28 cellular contexts compared by ENCODE assay signal in genomic region chr3:52615178-52615577, GRCh38.
DNase-seq lines count a peak whose midpoint lies in the region; ATAC-seq, FAIRE-seq and TF ChIP-seq lines count a peak whose summit lies in the region.
"Had no signal": no experiment of that assay in that cellular context is flagged by ENCODE, and none has a peak within 500 bp of the region (broad histone marks: within the 10 kb centered on the region; RNA-seq: fewer than 3 reads in every experiment).

No MANE protein-coding gene starts in this region.

- H3K4me3 ChIP-seq in Peyer's patch = no peak overlapping the region
- H3K4me3 ChIP-seq: A549, K562, PC-9 had no signal

- DNase-seq in EH (ENCODE audit: low read depth) (peak; percentile 10), fibroblast of peridontal ligament (ENCODE audit: extremely low read depth) (peak; percentile 40), memory B cell (ENCODE audit: low spot score in 2 of 2) (no peak), urothelium cell line (ENCODE audit: low spot score) (no peak), Peyer's patch (no peak), HT-29 (ENCODE audit: low spot score) (no peak), DMS153 treated with DMSO at 0.1 percent for 48 hours (lab: John Stamatoyannopoulos, UW; ENCODE audit: unreplicated experiment) (no peak)
- DNase-seq: CD4-positive, CD25-positive, alpha-beta regulatory T cell; DMS53; GDM1; H7; Kasumi-1; MV-4-11; NCI-H1105; NCI-H1436 treated with DMSO at 0.1 percent for 48 hours; NCI-H187 treated with DMSO at 0.1 percent for 48 hours; NCI-H2107; NCI-H524 treated with DMSO at 0.1 percent for 48 hours; NCI-H82; NK-92 treated with Interleukin-12 subunit alpha and Interleukin-12 subunit beta, amount 100 ng/mL, for 24 hours; PC-9; SHP77 treated with DMSO at 0.1 percent for 48 hours had no signal

- H3K4me1 Mint-ChIP-seq in activated T-helper 17 cell treated with anti-CD3 and anti-CD28 coated beads, Interleukin-2, amount 50 U/mL, for 72 hours = peaks cover 4% of the 10 kb centered on the region
- H3K4me1 Mint-ChIP-seq in memory B cell = no peaks in the 10 kb centered on the region

- H3K27me3 Mint-ChIP-seq in activated T-helper 17 cell treated with anti-CD3 and anti-CD28 coated beads, Interleukin-2, amount 50 U/mL, for 72 hours = no peaks in the 10 kb centered on the region
- H3K27me3 Mint-ChIP-seq in memory B cell = no peaks in the 10 kb centered on the region
- H3K27me3 Mint-ChIP-seq: CD4-positive, CD25-positive, alpha-beta regulatory T cell had no signal

- no peak overlapping the region for H3K27ac ChIP-seq in Peyer's patch
- H3K27ac ChIP-seq: A549, PC-9, RWPE1 had no signal

- H3K9me3 Mint-ChIP-seq in activated T-helper 17 cell treated with anti-CD3 and anti-CD28 coated beads, Interleukin-2, amount 50 U/mL, for 72 hours = no peaks in the 10 kb centered on the region
- H3K9me3 Mint-ChIP-seq in memory B cell = no peaks in the 10 kb centered on the region
- H3K9me3 Mint-ChIP-seq: CD4-positive, CD25-positive, alpha-beta regulatory T cell had no signal

- FAIRE-seq in urothelium cell line (lab: Jason Lieb, UNC) = no peak
- FAIRE-seq: A549, GM12892, HepG2, K562 had no signal

- TF ChIP-seq CTCF in Peyer's patch (IDR thresholded peaks at IDR 0.05) = no peak

- peaks cover 0 to 85% (median 0%) of the 10 kb centered on the region in 3 donors for H3K36me3 ChIP-seq in Peyer's patch

- H3K27me3 ChIP-seq in Peyer's patch = no peaks in the 10 kb centered on the region

- no peak overlapping the region for H3K4me3 Mint-ChIP-seq in activated T-helper 17 cell treated with anti-CD3 and anti-CD28 coated beads, Interleukin-2, amount 50 U/mL, for 72 hours
- H3K4me3 Mint-ChIP-seq in memory B cell = no peak overlapping the region
- H3K4me3 Mint-ChIP-seq: CD4-positive, CD25-positive, alpha-beta regulatory T cell had no signal

- H3K4me1 ChIP-seq in Peyer's patch = no peaks in the 10 kb centered on the region
- H3K4me1 ChIP-seq: A549 had no signal

- TF ChIP-seq POLR2A in Peyer's patch (IDR thresholded peaks at IDR 0.05) = no peak

- H3K9me3 ChIP-seq in Peyer's patch = no peaks in the 10 kb centered on the region
- H3K9me3 ChIP-seq: A549 had no signal

- H3K36me3 Mint-ChIP-seq in activated T-helper 17 cell treated with anti-CD3 and anti-CD28 coated beads, Interleukin-2, amount 50 U/mL, for 72 hours (ENCODE audit: low read depth) = peaks cover 98% of the 10 kb centered on the region
- H3K36me3 Mint-ChIP-seq in memory B cell = peaks cover 42% of the 10 kb centered on the region

- no peak for ATAC-seq in activated T-helper 17 cell treated with anti-CD3 and anti-CD28 coated beads, Interleukin-2, amount 50 U/mL, for 72 hours (replicated peaks)
- no peak for ATAC-seq in memory B cell (ENCODE audit: low read depth)
- ATAC-seq: A549, HepG2, K562 had no signal

- peak overlapping the region; percentile 31 for H3K27ac Mint-ChIP-seq in activated T-helper 17 cell treated with anti-CD3 and anti-CD28 coated beads, Interleukin-2, amount 50 U/mL, for 72 hours
- H3K27ac Mint-ChIP-seq in memory B cell = peak overlapping the region; percentile 28
- H3K27ac Mint-ChIP-seq: CD4-positive, CD25-positive, alpha-beta regulatory T cell had no signal

Comparison
In these comparisons a context has a peak if more than half of its experiments do, and no peak if none do; other contexts are left out.
1. DNase-seq: peak in EH (single experiment) and fibroblast of peridontal ligament (single experiment); none in memory B cell (0 of 2), urothelium cell line (single experiment), Peyer's patch (0 of 3), HT-29 (single experiment) and DMS153 treated with DMSO at 0.1 percent for 48 hours (single experiment).